Comparison of ENCODE assay signal across 1 cellular context in the genomic region with DNA sequence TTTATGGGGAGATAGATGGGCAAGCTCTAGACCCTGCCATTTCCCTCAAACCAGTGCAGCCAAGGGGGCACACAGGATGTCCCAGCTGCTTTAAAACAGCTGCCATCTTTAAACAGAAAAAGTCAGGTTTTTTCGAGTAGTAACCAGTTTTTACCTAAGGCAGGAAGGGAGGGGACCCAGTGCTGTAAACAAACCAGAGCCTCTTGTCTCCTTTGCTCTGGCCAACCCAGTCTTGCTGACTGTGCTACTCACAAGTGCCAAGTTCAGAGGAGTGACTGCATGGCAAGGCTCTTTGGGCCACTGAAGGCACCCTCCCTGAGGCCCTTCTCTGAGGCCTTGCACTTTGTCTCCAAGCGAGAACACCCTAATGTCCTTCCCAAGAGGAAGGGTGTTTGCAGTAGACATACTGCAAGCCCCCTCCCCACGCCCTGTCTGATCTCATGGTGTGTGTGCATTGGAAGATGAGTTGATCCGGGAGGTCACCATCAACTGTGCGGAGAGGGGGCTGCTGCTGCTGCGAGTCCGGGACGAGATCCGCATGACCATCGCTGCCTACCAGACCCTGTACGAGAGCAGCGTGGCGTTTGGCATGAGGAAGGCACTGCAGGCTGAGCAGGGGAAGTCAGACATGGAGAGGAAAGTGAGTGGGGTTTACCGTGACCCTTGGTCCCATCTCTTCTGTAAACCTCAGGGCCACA.
A peak's percentile ranks its signal among the peaks of the same experiment; 100 is the strongest.
TF ChIP-seq lines count a peak whose summit lies in the region.

No MANE protein-coding gene starts in this region.

TF ChIP-seq in HepG2, 621 proteins besides CTCF, POLR2A, EP300 and RAD21:
- TF ChIP-seq, protein P1, sequence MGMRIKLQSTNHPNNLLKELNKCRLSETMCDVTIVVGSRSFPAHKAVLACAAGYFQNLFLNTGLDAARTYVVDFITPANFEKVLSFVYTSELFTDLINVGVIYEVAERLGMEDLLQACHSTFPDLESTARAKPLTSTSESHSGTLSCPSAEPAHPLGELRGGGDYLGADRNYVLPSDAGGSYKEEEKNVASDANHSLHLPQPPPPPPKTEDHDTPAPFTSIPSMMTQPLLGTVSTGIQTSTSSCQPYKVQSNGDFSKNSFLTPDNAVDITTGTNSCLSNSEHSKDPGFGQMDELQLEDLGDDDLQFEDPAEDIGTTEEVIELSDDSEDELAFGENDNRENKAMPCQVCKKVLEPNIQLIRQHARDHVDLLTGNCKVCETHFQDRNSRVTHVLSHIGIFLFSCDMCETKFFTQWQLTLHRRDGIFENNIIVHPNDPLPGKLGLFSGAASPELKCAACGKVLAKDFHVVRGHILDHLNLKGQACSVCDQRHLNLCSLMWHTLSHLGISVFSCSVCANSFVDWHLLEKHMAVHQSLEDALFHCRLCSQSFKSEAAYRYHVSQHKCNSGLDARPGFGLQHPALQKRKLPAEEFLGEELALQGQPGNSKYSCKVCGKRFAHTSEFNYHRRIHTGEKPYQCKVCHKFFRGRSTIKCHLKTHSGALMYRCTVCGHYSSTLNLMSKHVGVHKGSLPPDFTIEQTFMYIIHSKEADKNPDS (CRISPR knock-in tag; IDR thresholded peaks at IDR 0.05) = 0 out of 2 replicates have a peak, but pooled peaks have one; percentile 47
- TF ChIP-seq, protein P2, sequence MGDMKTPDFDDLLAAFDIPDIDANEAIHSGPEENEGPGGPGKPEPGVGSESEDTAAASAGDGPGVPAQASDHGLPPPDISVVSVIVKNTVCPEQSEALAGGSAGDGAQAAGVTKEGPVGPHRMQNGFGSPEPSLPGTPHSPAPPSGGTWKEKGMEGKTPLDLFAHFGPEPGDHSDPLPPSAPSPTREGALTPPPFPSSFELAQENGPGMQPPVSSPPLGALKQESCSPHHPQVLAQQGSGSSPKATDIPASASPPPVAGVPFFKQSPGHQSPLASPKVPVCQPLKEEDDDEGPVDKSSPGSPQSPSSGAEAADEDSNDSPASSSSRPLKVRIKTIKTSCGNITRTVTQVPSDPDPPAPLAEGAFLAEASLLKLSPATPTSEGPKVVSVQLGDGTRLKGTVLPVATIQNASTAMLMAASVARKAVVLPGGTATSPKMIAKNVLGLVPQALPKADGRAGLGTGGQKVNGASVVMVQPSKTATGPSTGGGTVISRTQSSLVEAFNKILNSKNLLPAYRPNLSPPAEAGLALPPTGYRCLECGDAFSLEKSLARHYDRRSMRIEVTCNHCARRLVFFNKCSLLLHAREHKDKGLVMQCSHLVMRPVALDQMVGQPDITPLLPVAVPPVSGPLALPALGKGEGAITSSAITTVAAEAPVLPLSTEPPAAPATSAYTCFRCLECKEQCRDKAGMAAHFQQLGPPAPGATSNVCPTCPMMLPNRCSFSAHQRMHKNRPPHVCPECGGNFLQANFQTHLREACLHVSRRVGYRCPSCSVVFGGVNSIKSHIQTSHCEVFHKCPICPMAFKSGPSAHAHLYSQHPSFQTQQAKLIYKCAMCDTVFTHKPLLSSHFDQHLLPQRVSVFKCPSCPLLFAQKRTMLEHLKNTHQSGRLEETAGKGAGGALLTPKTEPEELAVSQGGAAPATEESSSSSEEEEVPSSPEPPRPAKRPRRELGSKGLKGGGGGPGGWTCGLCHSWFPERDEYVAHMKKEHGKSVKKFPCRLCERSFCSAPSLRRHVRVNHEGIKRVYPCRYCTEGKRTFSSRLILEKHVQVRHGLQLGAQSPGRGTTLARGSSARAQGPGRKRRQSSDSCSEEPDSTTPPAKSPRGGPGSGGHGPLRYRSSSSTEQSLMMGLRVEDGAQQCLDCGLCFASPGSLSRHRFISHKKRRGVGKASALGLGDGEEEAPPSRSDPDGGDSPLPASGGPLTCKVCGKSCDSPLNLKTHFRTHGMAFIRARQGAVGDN (CRISPR knock-in tag; IDR thresholded peaks at IDR 0.05) = peak; percentile 74
- TF ChIP-seq SMAD1 (CRISPR knock-in tag; IDR thresholded peaks at IDR 0.05; ENCODE audit: borderline replicate concordance, low read depth) = 0 out of 2 replicates have a peak, but pooled peaks have one; percentile 6
- TF ChIP-seq MEIS1 (CRISPR knock-in tag; IDR thresholded peaks at IDR 0.05; ENCODE audit: borderline replicate concordance) = 0 out of 2 replicates have a peak, but pooled peaks have one; percentile 23
- TF ChIP-seq TEAD3 (CRISPR knock-in tag; optimal IDR thresholded peaks at IDR 0.05; ENCODE audit: borderline replicate concordance) = peak; percentile 97
- TF ChIP-seq, protein P3, sequence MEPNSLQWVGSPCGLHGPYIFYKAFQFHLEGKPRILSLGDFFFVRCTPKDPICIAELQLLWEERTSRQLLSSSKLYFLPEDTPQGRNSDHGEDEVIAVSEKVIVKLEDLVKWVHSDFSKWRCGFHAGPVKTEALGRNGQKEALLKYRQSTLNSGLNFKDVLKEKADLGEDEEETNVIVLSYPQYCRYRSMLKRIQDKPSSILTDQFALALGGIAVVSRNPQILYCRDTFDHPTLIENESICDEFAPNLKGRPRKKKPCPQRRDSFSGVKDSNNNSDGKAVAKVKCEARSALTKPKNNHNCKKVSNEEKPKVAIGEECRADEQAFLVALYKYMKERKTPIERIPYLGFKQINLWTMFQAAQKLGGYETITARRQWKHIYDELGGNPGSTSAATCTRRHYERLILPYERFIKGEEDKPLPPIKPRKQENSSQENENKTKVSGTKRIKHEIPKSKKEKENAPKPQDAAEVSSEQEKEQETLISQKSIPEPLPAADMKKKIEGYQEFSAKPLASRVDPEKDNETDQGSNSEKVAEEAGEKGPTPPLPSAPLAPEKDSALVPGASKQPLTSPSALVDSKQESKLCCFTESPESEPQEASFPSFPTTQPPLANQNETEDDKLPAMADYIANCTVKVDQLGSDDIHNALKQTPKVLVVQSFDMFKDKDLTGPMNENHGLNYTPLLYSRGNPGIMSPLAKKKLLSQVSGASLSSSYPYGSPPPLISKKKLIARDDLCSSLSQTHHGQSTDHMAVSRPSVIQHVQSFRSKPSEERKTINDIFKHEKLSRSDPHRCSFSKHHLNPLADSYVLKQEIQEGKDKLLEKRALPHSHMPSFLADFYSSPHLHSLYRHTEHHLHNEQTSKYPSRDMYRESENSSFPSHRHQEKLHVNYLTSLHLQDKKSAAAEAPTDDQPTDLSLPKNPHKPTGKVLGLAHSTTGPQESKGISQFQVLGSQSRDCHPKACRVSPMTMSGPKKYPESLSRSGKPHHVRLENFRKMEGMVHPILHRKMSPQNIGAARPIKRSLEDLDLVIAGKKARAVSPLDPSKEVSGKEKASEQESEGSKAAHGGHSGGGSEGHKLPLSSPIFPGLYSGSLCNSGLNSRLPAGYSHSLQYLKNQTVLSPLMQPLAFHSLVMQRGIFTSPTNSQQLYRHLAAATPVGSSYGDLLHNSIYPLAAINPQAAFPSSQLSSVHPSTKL (CRISPR knock-in tag; IDR thresholded peaks at IDR 0.05) = 0 out of 2 replicates have a peak, but pooled peaks have one; percentile 17
- TF ChIP-seq ASH2L (IDR thresholded peaks at IDR 0.05; ENCODE audit: insufficient read length, low read depth, low read length) = peak; percentile 16
- 0 out of 2 replicates have a peak, but pooled peaks have one; percentile 16 for TF ChIP-seq MEIS2 (CRISPR knock-in tag; IDR thresholded peaks at IDR 0.05)
- 0 out of 2 replicates have a peak, but pooled peaks have one; percentile 66 for TF ChIP-seq ZNF572 (CRISPR knock-in tag; IDR thresholded peaks at IDR 0.05)
- TF ChIP-seq REPIN1 (CRISPR knock-in tag; IDR thresholded peaks at IDR 0.05; ENCODE audit: borderline replicate concordance, low read depth) = no peak
- TF ChIP-seq, protein P4, sequence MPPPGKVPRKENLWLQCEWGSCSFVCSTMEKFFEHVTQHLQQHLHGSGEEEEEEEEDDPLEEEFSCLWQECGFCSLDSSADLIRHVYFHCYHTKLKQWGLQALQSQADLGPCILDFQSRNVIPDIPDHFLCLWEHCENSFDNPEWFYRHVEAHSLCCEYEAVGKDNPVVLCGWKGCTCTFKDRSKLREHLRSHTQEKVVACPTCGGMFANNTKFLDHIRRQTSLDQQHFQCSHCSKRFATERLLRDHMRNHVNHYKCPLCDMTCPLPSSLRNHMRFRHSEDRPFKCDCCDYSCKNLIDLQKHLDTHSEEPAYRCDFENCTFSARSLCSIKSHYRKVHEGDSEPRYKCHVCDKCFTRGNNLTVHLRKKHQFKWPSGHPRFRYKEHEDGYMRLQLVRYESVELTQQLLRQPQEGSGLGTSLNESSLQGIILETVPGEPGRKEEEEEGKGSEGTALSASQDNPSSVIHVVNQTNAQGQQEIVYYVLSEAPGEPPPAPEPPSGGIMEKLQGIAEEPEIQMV (CRISPR knock-in tag; IDR thresholded peaks at IDR 0.05; ENCODE audit: low read depth) = no peak
- no peak for TF ChIP-seq ZNF136 (CRISPR knock-in tag; IDR thresholded peaks at IDR 0.05; ENCODE audit: low read depth)
- no peak for TF ChIP-seq ZNF446 (CRISPR knock-in tag; IDR thresholded peaks at IDR 0.05)
- no peak for TF ChIP-seq SSRP1 (CRISPR knock-in tag; IDR thresholded peaks at IDR 0.05)
- peak; percentile 41; the same call in 1 of the 2 replicates for TF ChIP-seq NCOA1 (CRISPR knock-in tag; IDR thresholded peaks at IDR 0.05)
- TF ChIP-seq ZNF343 (CRISPR knock-in tag; IDR thresholded peaks at IDR 0.05) = no peak
- no peak for TF ChIP-seq ZMYM4 (CRISPR knock-in tag; IDR thresholded peaks at IDR 0.05)
- no peak for TF ChIP-seq RNF2 (conservative IDR thresholded peaks at IDR 0.05; ENCODE audit: low read depth)
- TF ChIP-seq ATRX (CRISPR knock-in tag; IDR thresholded peaks at IDR 0.05; ENCODE audit: borderline replicate concordance) = no peak
- TF ChIP-seq, protein P5, sequence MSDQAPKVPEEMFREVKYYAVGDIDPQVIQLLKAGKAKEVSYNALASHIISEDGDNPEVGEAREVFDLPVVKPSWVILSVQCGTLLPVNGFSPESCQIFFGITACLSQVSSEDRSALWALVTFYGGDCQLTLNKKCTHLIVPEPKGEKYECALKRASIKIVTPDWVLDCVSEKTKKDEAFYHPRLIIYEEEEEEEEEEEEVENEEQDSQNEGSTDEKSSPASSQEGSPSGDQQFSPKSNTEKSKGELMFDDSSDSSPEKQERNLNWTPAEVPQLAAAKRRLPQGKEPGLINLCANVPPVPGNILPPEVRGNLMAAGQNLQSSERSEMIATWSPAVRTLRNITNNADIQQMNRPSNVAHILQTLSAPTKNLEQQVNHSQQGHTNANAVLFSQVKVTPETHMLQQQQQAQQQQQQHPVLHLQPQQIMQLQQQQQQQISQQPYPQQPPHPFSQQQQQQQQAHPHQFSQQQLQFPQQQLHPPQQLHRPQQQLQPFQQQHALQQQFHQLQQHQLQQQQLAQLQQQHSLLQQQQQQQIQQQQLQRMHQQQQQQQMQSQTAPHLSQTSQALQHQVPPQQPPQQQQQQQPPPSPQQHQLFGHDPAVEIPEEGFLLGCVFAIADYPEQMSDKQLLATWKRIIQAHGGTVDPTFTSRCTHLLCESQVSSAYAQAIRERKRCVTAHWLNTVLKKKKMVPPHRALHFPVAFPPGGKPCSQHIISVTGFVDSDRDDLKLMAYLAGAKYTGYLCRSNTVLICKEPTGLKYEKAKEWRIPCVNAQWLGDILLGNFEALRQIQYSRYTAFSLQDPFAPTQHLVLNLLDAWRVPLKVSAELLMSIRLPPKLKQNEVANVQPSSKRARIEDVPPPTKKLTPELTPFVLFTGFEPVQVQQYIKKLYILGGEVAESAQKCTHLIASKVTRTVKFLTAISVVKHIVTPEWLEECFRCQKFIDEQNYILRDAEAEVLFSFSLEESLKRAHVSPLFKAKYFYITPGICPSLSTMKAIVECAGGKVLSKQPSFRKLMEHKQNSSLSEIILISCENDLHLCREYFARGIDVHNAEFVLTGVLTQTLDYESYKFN (CRISPR knock-in tag; conservative IDR thresholded peaks at IDR 0.05) = 0 out of 2 replicates have a peak, but pooled peaks have one; percentile 29
